9 cellular contexts compared by ENCODE assay signal in the genomic region with DNA sequence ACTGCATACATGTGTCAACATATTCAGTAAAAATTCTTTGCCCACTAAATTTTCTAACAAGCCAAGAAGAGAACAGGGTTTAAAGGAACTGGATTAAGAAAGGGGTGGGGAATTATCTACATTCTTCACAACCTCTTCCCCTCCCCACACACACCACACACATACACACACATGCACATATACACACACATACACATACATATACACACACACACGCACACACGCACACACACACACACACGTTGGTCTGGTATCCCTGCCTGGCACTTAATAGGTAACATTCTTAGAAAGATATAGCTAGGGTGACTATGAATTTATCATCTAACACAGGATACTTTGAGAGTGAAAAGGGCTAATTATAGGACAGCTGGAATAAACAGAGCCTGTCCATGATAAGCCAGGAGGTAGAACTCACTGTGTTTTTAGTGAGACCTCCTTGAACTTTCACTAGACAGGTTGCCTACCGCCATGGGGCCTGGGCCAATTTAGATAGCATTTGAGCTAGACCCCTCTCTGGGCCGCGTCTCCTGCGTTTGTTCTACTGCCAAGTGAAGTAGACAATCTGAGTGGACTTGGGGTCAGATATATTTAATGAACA. TPM values are rescaled to one million over a fixed set of nuclear protein-coding genes. Genes with fewer than 3 reads are reported as not detected.
DNase-seq lines count a peak whose midpoint lies in the region; ATAC-seq, FAIRE-seq and TF ChIP-seq lines count a peak whose summit lies in the region.
"Had no signal": no experiment of that assay in that cellular context is flagged by ENCODE, and none has a peak within 500 bp of the region (broad histone marks: within the 10 kb centered on the region; RNA-seq: fewer than 3 reads in every experiment).

No MANE protein-coding gene starts in this region.

- H3K4me3 ChIP-seq in BE2C (ENCODE audit: low read depth, low read length), result no peak overlapping the region
- no peak overlapping the region for H3K4me3 ChIP-seq in colonic mucosa
- peak overlapping the region; percentile 86 for H3K4me3 ChIP-seq in neural progenitor cell

- H4K20me1 ChIP-seq in neural progenitor cell (ENCODE audit: low read depth), result no peaks in the 10 kb centered on the region

- peak; percentile 8 for DNase-seq in BE2C
- no peak for DNase-seq in HTR-8/SVneo (ENCODE audit: insufficient read length, low spot score)
- no peak for DNase-seq in colonic mucosa
- DNase-seq in neural progenitor cell (ENCODE audit: low spot score), result peak; percentile 2
- DNase-seq in activated CD8-positive, alpha-beta memory T cell treated with anti-CD3 and anti-CD28 coated beads, Interleukin-2, amount 50 U/mL, for 4 hours, result no peak
- no peak for DNase-seq in T-helper 1 cell
- no peak for DNase-seq in HT-29 (ENCODE audit: low spot score)

- intact Hi-C loops in colonic mucosa (cut with DNase I), result loop anchor here (5.0 kb wide), 1 partner anchor 67 kb away; the partner anchor contains the start of gene CCDC7

- no peak for ATAC-seq in GM19452 (IDR thresholded peaks at IDR 0.05; ENCODE audit: unreplicated experiment)

- peaks cover 15% of the 10 kb centered on the region for H3F3A ChIP-seq in neural progenitor cell (ENCODE audit: low read depth)

- H3K27me3 Mint-ChIP-seq in neural progenitor cell (ENCODE audit: insufficient read depth, low read depth), result peaks cover 8% of the 10 kb centered on the region

- H3K9ac ChIP-seq in colonic mucosa (ENCODE audit: low read depth in 2 of 2, low read length in 2 of 2), result peak overlapping the region in 1 of 2 donors; percentile 62
- no peak overlapping the region for H3K9ac ChIP-seq in neural progenitor cell

- H3K36me3 ChIP-seq in BE2C, result no peaks in the 10 kb centered on the region
- H3K36me3 ChIP-seq in colonic mucosa, result no peaks in the 10 kb centered on the region
- peaks cover 3% of the 10 kb centered on the region for H3K36me3 ChIP-seq in neural progenitor cell
- H3K36me3 ChIP-seq: neutrophil had no signal

- H3K27ac ChIP-seq in colonic mucosa, result peak overlapping the region; percentile 80
- peak overlapping the region; percentile 69 for H3K27ac ChIP-seq in neural progenitor cell

- TF ChIP-seq CTCF in BE2C (IDR thresholded peaks at IDR 0.05; ENCODE audit: low read depth, low read length), result no peak
- TF ChIP-seq CTCF in colonic mucosa (IDR thresholded peaks at IDR 0.05), result no peak
- no peak for TF ChIP-seq CTCF in neural progenitor cell (IDR thresholded peaks at IDR 0.05)

- H3K4me2 ChIP-seq in neural progenitor cell, result peak overlapping the region; percentile 98

- H2AFZ ChIP-seq in neural progenitor cell (replicated peaks), result peak overlapping the region; percentile 61

- H3K9me3 ChIP-seq in BE2C, result no peaks in the 10 kb centered on the region; the same call in 1 of the 2 replicates
- H3K9me3 ChIP-seq in colonic mucosa, result no peaks in the 10 kb centered on the region
- no peaks in the 10 kb centered on the region for H3K9me3 ChIP-seq in neural progenitor cell (ENCODE audit: low read depth)
- H3K9me3 ChIP-seq: neutrophil had no signal

- peaks cover 3% of the 10 kb centered on the region for H3K9me3 Mint-ChIP-seq in neural progenitor cell

- H3K36me3 Mint-ChIP-seq in neural progenitor cell, result no peaks in the 10 kb centered on the region

- H3K79me2 ChIP-seq in neural progenitor cell (ENCODE audit: low read depth), result peaks cover 39% of the 10 kb centered on the region

- no peak overlapping the region for H3K27ac Mint-ChIP-seq in neural progenitor cell

- FAIRE-seq in HTR-8/SVneo (lab: Jason Lieb, UNC), result peak; percentile 90

- H3K4me1 Mint-ChIP-seq in neural progenitor cell, result peaks cover 2% of the 10 kb centered on the region

- H3K4me1 ChIP-seq in BE2C (no peaks in the 10 kb centered on the region; the same call in 1 of the 2 replicates), colonic mucosa (peaks cover 5% of the 10 kb centered on the region), neural progenitor cell (peaks cover 20% of the 10 kb centered on the region)

- no peak overlapping the region for H3K4me3 Mint-ChIP-seq in neural progenitor cell

- H3K27me3 ChIP-seq in BE2C (no peaks in the 10 kb centered on the region), colonic mucosa (no peaks in the 10 kb centered on the region), neural progenitor cell (no peaks in the 10 kb centered on the region)
- H3K27me3 ChIP-seq: neutrophil had no signal

RNA-seq across cellular contexts. Expression of gene EPC1, which starts 33.1 kb away (rescaled TPM):
- 43.5 TPM for polyA plus RNA-seq in BE2C (2012; ENCODE audit: insufficient read depth, insufficient read length, low read depth)
- total RNA-seq in colonic mucosa (10 to 100 TPM; 24.5 to 30.9 TPM), neural progenitor cell (ENCODE audit: low replicate concordance) (36.0 and 45.4 TPM in 2 replicates)
- 68.2 and 94.9 TPM in 2 replicates for total RNA-seq in HT-29 (2014; rRNA removed; shearing (Covaris generic))

Comparison
In these comparisons a context has a peak if more than half of its experiments do, and no peak if none do; other contexts are left out.
1. DNase-seq: peak in BE2C (single experiment) and neural progenitor cell (single experiment); none in HTR-8/SVneo (single experiment), colonic mucosa (single experiment), activated CD8-positive, alpha-beta memory T cell treated with anti-CD3 and anti-CD28 coated beads, Interleukin-2, amount 50 U/mL, for 4 hours (single experiment), T-helper 1 cell (0 of 5) and HT-29 (single experiment).